ENCODE assay signal across 31 cellular contexts in genomic region chr1:33310702-33311101, GRCh38. TPM values are rescaled to one million over a fixed set of nuclear protein-coding genes. Genes with fewer than 3 reads are reported as not detected.
"Had no signal": no experiment of that assay in that cellular context is flagged by ENCODE, and none has a peak within 500 bp of the region (broad histone marks: within the 10 kb centered on the region; RNA-seq: fewer than 3 reads in every experiment).

No MANE protein-coding gene starts in this region.

- ATAC-seq: activated CD4-positive, alpha-beta T cell treated with anti-CD3 and anti-CD28 coated beads for 36 hours; activated naive CD4-positive, alpha-beta T cell treated with anti-CD3 and anti-CD28 coated beads, Interleukin-2, amount 50 U/mL, for 72 hours; activated T-cell treated with anti-CD3 and anti-CD28 coated beads, Interleukin-2, amount 50 U/mL, for 72 hours; effector memory CD8-positive, alpha-beta T cell; foreskin keratinocyte; gastrocnemius medialis had no signal

- H3K27me3 ChIP-seq: brain microvascular endothelial cell had no signal

- H3K9me3 Mint-ChIP-seq: activated CD4-positive, alpha-beta memory T cell treated with anti-CD3 and anti-CD28 coated beads for 36 hours; activated CD4-positive, alpha-beta T cell treated with anti-CD3 and anti-CD28 coated beads, Interleukin-2, amount 10 ng/mL, durations not matched to agents 24 days and 14 days; activated naive CD4-positive, alpha-beta T cell treated with anti-CD3 and anti-CD28 coated beads, Interleukin-2, amount 10 ng/mL, durations not matched to agents 7 days and 5 days; activated naive CD4-positive, alpha-beta T cell treated with anti-CD3 and anti-CD28 coated beads, Interleukin-2, amount 50 U/mL, for 72 hours; activated naive CD8-positive, alpha-beta T cell treated with anti-CD3 and anti-CD28 coated beads, Interleukin-2, amount 10 ng/mL, durations not matched to agents 7 days and 5 days; activated T-cell treated with anti-CD3 and anti-CD28 coated beads, Interleukin-2, amount 50 U/mL, for 24 hours; activated T-cell treated with anti-CD3 and anti-CD28 coated beads, Interleukin-2, amount 50 U/mL, for 72 hours; central memory CD8-positive, alpha-beta T cell; effector memory CD8-positive, alpha-beta T cell had no signal

- H3K4me1 Mint-ChIP-seq: activated CD4-positive, alpha-beta T cell treated with anti-CD3 and anti-CD28 coated beads, Interleukin-2, amount 10 ng/mL, durations not matched to agents 24 days and 14 days; activated naive CD4-positive, alpha-beta T cell treated with anti-CD3 and anti-CD28 coated beads, Interleukin-2, amount 10 ng/mL, durations not matched to agents 7 days and 5 days; activated naive CD8-positive, alpha-beta T cell treated with anti-CD3 and anti-CD28 coated beads, Interleukin-2, amount 10 ng/mL, durations not matched to agents 7 days and 5 days; central memory CD8-positive, alpha-beta T cell had no signal

- H3K4me3 ChIP-seq: esophagus muscularis mucosa, gastrocnemius medialis had no signal

- H3K9me3 ChIP-seq: esophagus muscularis mucosa, gastrocnemius medialis had no signal

- H3K4me1 ChIP-seq: foreskin keratinocyte, gastrocnemius medialis had no signal

- DNase-seq: activated CD4-positive, alpha-beta memory T cell treated with anti-CD3 and anti-CD28 coated beads for 36 hours; activated CD4-positive, alpha-beta T cell treated with anti-CD3 and anti-CD28 coated beads for 36 hours; activated CD4-positive, alpha-beta T cell treated with anti-CD3 and anti-CD28 coated beads, Interleukin-2, amount 10 ng/mL, durations not matched to agents 24 days and 14 days; activated CD4-positive, CD25-positive, alpha-beta regulatory T cell; activated CD4-positive, CD25-positive, alpha-beta regulatory T cell treated with anti-CD3 and anti-CD28 coated beads, Interleukin-2, amount 50 U/mL, for 72 hours; activated CD8-positive, alpha-beta memory T cell treated with anti-CD3 and anti-CD28 coated beads, Interleukin-2, amount 50 U/mL, for 48 hours; activated gamma-delta T cell; activated naive CD4-positive, alpha-beta T cell; activated naive CD4-positive, alpha-beta T cell treated with anti-CD3 and anti-CD28 coated beads, Interleukin-2, amount 10 ng/mL, durations not matched to agents 7 days and 5 days; activated naive CD8-positive, alpha-beta T cell treated with anti-CD3 and anti-CD28 coated beads, Interleukin-2, amount 10 ng/mL, durations not matched to agents 7 days and 5 days; activated T-cell treated with anti-CD3 and anti-CD28 coated beads for 4 hours; activated T-cell treated with anti-CD3 and anti-CD28 coated beads, Interleukin-2, amount 50 U/mL, for 24 hours; activated T-cell treated with anti-CD3 and anti-CD28 coated beads, Interleukin-2, amount 50 U/mL, for 72 hours; brain microvascular endothelial cell; cortex of kidney; dermis blood vessel endothelial cell; effector CD4-positive, alpha-beta T cell; effector memory CD8-positive, alpha-beta T cell; erythroblast; foreskin keratinocyte; glutamatergic neuron; T-helper 1 cell; T-helper 2 cell had no signal

- H3K36me3 ChIP-seq: brain microvascular endothelial cell, esophagus muscularis mucosa, gastrocnemius medialis had no signal

- H3K27ac Mint-ChIP-seq: activated CD4-positive, alpha-beta memory T cell treated with anti-CD3 and anti-CD28 coated beads for 36 hours; activated CD4-positive, alpha-beta T cell treated with anti-CD3 and anti-CD28 coated beads for 36 hours; activated CD4-positive, alpha-beta T cell treated with anti-CD3 and anti-CD28 coated beads, Interleukin-2, amount 10 ng/mL, durations not matched to agents 24 days and 14 days; activated naive CD4-positive, alpha-beta T cell treated with anti-CD3 and anti-CD28 coated beads, Interleukin-2, amount 50 U/mL, for 72 hours; activated naive CD8-positive, alpha-beta T cell treated with anti-CD3 and anti-CD28 coated beads, Interleukin-2, amount 10 ng/mL, durations not matched to agents 7 days and 5 days; activated T-cell treated with anti-CD3 and anti-CD28 coated beads, Interleukin-2, amount 50 U/mL, for 24 hours; activated T-cell treated with anti-CD3 and anti-CD28 coated beads, Interleukin-2, amount 50 U/mL, for 72 hours; effector memory CD8-positive, alpha-beta T cell had no signal

- H3K27ac ChIP-seq: brain microvascular endothelial cell, esophagus muscularis mucosa, foreskin keratinocyte, gastrocnemius medialis had no signal

- H3K4me3 Mint-ChIP-seq: activated CD4-positive, alpha-beta memory T cell treated with anti-CD3 and anti-CD28 coated beads for 36 hours; activated CD4-positive, alpha-beta T cell treated with anti-CD3 and anti-CD28 coated beads for 36 hours; activated CD4-positive, alpha-beta T cell treated with anti-CD3 and anti-CD28 coated beads, Interleukin-2, amount 10 ng/mL, durations not matched to agents 24 days and 14 days; activated naive CD4-positive, alpha-beta T cell treated with anti-CD3 and anti-CD28 coated beads, Interleukin-2, amount 10 ng/mL, durations not matched to agents 7 days and 5 days; activated naive CD8-positive, alpha-beta T cell treated with anti-CD3 and anti-CD28 coated beads, Interleukin-2, amount 10 ng/mL, durations not matched to agents 7 days and 5 days; activated T-cell treated with anti-CD3 and anti-CD28 coated beads, Interleukin-2, amount 50 U/mL, for 24 hours; activated T-cell treated with anti-CD3 and anti-CD28 coated beads, Interleukin-2, amount 50 U/mL, for 72 hours; central memory CD8-positive, alpha-beta T cell; effector memory CD8-positive, alpha-beta T cell had no signal

- H3K36me3 Mint-ChIP-seq: activated CD4-positive, alpha-beta memory T cell treated with anti-CD3 and anti-CD28 coated beads for 36 hours; activated naive CD4-positive, alpha-beta T cell treated with anti-CD3 and anti-CD28 coated beads, Interleukin-2, amount 10 ng/mL, durations not matched to agents 7 days and 5 days; activated naive CD4-positive, alpha-beta T cell treated with anti-CD3 and anti-CD28 coated beads, Interleukin-2, amount 50 U/mL, for 72 hours; activated naive CD8-positive, alpha-beta T cell treated with anti-CD3 and anti-CD28 coated beads, Interleukin-2, amount 10 ng/mL, durations not matched to agents 7 days and 5 days had no signal

RNA-seq across cellular contexts. Expression of gene A3GALT2, which starts 10.2 kb away (rescaled TPM):
- total RNA-seq: activated CD4-positive, alpha-beta memory T cell treated with anti-CD3 and anti-CD28 coated beads for 36 hours; activated CD4-positive, alpha-beta T cell treated with anti-CD3 and anti-CD28 coated beads for 36 hours; activated CD4-positive, alpha-beta T cell treated with anti-CD3 and anti-CD28 coated beads, Interleukin-2, amount 10 ng/mL, durations not matched to agents 24 days and 14 days; activated naive CD4-positive, alpha-beta T cell treated with anti-CD3 and anti-CD28 coated beads, Interleukin-2, amount 50 U/mL, for 72 hours; activated T-cell treated with anti-CD3 and anti-CD28 coated beads, Interleukin-2, amount 50 U/mL, for 72 hours; astrocyte; bronchial epithelial cell; cardiac septum; cerebellum; dermis blood vessel endothelial cell; esophagus muscularis mucosa; foreskin keratinocyte; gastrocnemius medialis had no signal
- polyA plus RNA-seq: foreskin keratinocyte had no signal
